Comparison of ENCODE assay signal across 11 cellular contexts in genomic region chr18:55419132-55419938, GRCh38.
DNase-seq lines count a peak whose midpoint lies in the region; ATAC-seq, FAIRE-seq and TF ChIP-seq lines count a peak whose summit lies in the region.
"Had no signal": no experiment of that assay in that cellular context is flagged by ENCODE, and none has a peak within 500 bp of the region (broad histone marks: within the 10 kb centered on the region; RNA-seq: fewer than 3 reads in every experiment).

No MANE protein-coding gene starts in this region.

- intact Hi-C loops in left ventricle myocardium inferior (cut with micrococcal nuclease) (loop anchor here (5.0 to 10.0 kb wide), 2 partner anchors 363 to 1155 kb away; no protein-coding TSS in a partner anchor), left cardiac atrium (cut with DNase I) (loop anchor here (5.0 to 10.0 kb wide), 5 partner anchors 165 to 1158 kb away; partner anchors contain the start of gene TCF4 (in 1 of the 2)), vagina (cut with DNase I) (loop anchor here (10.0 kb wide), 3 partner anchors 185 to 1155 kb away; no protein-coding TSS in a partner anchor), lower leg skin (cut with DNase I; ENCODE audit: low total_unique reads) (loop anchor here (10.0 kb wide), 1 partner anchor 1155 kb away; no protein-coding TSS in a partner anchor)

- H3K36me3 ChIP-seq in left ventricle myocardium inferior (no peaks in the 10 kb centered on the region), mesodermal cell (ENCODE audit: control insufficient read depth, insufficient read depth, low read length) (no peaks in the 10 kb centered on the region), vagina (no peaks in the 10 kb centered on the region), small intestine (ENCODE audit: control insufficient read depth in 2 of 2, insufficient read depth in 2 of 2, low read length in 2 of 2) (no peaks in the 10 kb centered on the region)
- H3K36me3 ChIP-seq: tibial artery had no signal

- peaks cover 66% of the 10 kb centered on the region for H3K4me1 ChIP-seq in left ventricle myocardium inferior
- H3K4me1 ChIP-seq in mesodermal cell (ENCODE audit: control insufficient read depth, insufficient read depth, low read length, poor library complexity, severe bottlenecking), result peaks cover 51% of the 10 kb centered on the region
- peaks cover 50% of the 10 kb centered on the region for H3K4me1 ChIP-seq in vagina
- no peaks in the 10 kb centered on the region for H3K4me1 ChIP-seq in small intestine (ENCODE audit: control insufficient read depth in 2 of 2, insufficient read depth in 1 of 2, low read depth in 1 of 2, low read length in 1 of 2)
- H3K4me1 ChIP-seq: tibial artery had no signal

- ATAC-seq in left cardiac atrium, result no peak

- FAIRE-seq in small intestine (lab: Jason Lieb, UNC), result no peak
- FAIRE-seq: endothelial cell of umbilical vein had no signal

- DNase-seq in left ventricle myocardium inferior (no peak), left cardiac atrium (no peak), coronary artery (ENCODE audit: low spot score) (no peak), vagina (ENCODE audit: extremely low spot score in 2 of 2) (no peak), lower leg skin (ENCODE audit: low spot score in 2 of 2) (no peak), small intestine (no peak)
- no peak for DNase-seq in activated naive CD4-positive, alpha-beta T cell treated with anti-CD3 and anti-CD28 coated beads, Interleukin-2, amount 50 U/mL, for 16 hours
- DNase-seq: midbrain, tibial artery had no signal

- no peaks in the 10 kb centered on the region for H3K27me3 ChIP-seq in left ventricle myocardium inferior (ENCODE audit: low read depth)
- H3K27me3 ChIP-seq in vagina, result no peaks in the 10 kb centered on the region
- H3K27me3 ChIP-seq in small intestine (ENCODE audit: control insufficient read depth in 2 of 2, insufficient read depth in 2 of 2, low read length in 2 of 2), result no peaks in the 10 kb centered on the region
- H3K27me3 ChIP-seq: tibial artery had no signal

- H3K27ac ChIP-seq in left ventricle myocardium inferior (replicated peaks) (peak overlapping the region; percentile 88), coronary artery (peak overlapping the region; percentile 59 to 77), mesodermal cell (ENCODE audit: low read depth, low read length, severe bottlenecking) (peak overlapping the region; percentile 72), vagina (peak overlapping the region; percentile 85), small intestine (ENCODE audit: low read depth in 1 of 2, low read length in 1 of 2) (peak overlapping the region in 1 of 2 donors; percentile 79)
- H3K27ac ChIP-seq: tibial artery had no signal

- TF ChIP-seq POLR2A in vagina (IDR thresholded peaks at IDR 0.05), result no peak
- no peak for TF ChIP-seq POLR2A in lower leg skin (IDR thresholded peaks at IDR 0.05)

- TF ChIP-seq CTCF in left ventricle myocardium inferior (IDR thresholded peaks at IDR 0.05; ENCODE audit: borderline replicate concordance), result no peak
- TF ChIP-seq CTCF in coronary artery (IDR thresholded peaks at IDR 0.05), result no peak
- no peak for TF ChIP-seq CTCF in vagina (IDR thresholded peaks at IDR 0.05)
- TF ChIP-seq CTCF in lower leg skin (IDR thresholded peaks at IDR 0.05), result no peak

- H3K4me3 ChIP-seq in left ventricle myocardium inferior, result peak overlapping the region; percentile 61
- peak overlapping the region; percentile 49 for H3K4me3 ChIP-seq in coronary artery
- H3K4me3 ChIP-seq in mesodermal cell (ENCODE audit: extremely low read depth, insufficient read depth, low read length, poor library complexity, severe bottlenecking), result no peak overlapping the region
- peak overlapping the region; percentile 3 to 38 for H3K4me3 ChIP-seq in vagina
- no peak overlapping the region for H3K4me3 ChIP-seq in lower leg skin (ENCODE audit: low read depth, poor library complexity, severe bottlenecking)
- H3K4me3 ChIP-seq in small intestine (ENCODE audit: low read depth in 1 of 2, low read length in 2 of 2), result no peak overlapping the region
- H3K4me3 ChIP-seq: tibial artery had no signal

- H3K9me3 ChIP-seq in left ventricle myocardium inferior (replicated peaks) (no peaks in the 10 kb centered on the region), mesodermal cell (ENCODE audit: control insufficient read depth, low read length) (no peaks in the 10 kb centered on the region), vagina (no peaks in the 10 kb centered on the region), small intestine (ENCODE audit: control insufficient read depth, low read depth) (no peaks in the 10 kb centered on the region)
- H3K9me3 ChIP-seq: tibial artery had no signal

- 50% methylated on average over 1 of the region's 5 CpGs; no CpG with 5 or more reads in 1 of the 2 experiments for WGBS in mesodermal cell (ENCODE audit: insufficient coverage in 2 of 2), 2 experiments
- WGBS in lower leg skin, 2 donors, result 29 to 32% methylated on average over 5 of the region's 5 CpGs
- 55 to 81% (median 75%) methylated on average over 5 of the region's 5 CpGs for WGBS in small intestine, 3 donors

Comparison
In these comparisons a context has a peak if more than half of its experiments do, and no peak if none do; other contexts are left out.
1. H3K4me3 ChIP-seq: peak in left ventricle myocardium inferior (single experiment), coronary artery (single experiment) and vagina (2 of 2); none in mesodermal cell (single experiment), lower leg skin (single experiment) and small intestine (0 of 2).